ENCODE assay signal across 1 cellular context in the genomic region with DNA sequence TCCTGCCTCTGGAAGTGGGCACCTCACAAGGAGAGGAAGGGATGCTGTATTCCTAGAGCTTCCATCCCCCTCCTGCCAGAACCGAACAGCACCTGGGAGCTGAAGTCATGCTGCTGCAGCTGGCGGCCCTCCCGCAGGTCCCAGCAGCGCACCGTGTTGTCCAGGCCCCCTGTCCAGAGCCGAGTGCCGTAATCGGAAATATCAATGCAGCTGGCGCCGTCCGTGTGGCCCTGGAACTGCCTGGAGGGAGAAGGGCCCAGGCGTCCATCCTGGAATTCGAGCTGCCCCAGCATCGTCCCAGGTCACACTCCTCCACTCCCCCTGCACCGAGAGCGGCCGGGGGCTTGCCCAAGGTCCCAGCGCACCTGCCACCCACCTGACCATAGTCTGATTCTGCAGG.
TF ChIP-seq lines count a peak whose summit lies in the region.

No MANE protein-coding gene starts in this region.

TF ChIP-seq in GM23338, 12 proteins besides CTCF, POLR2A, EP300 and RAD21 (continued from another document):
- TF ChIP-seq STAT1 (IDR thresholded peaks at IDR 0.05; ENCODE audit: unreplicated experiment) (no peak), POLR2AphosphoS5 (IDR thresholded peaks at IDR 0.05; ENCODE audit: low read depth) (no peak), NANOG (IDR thresholded peaks at IDR 0.05; ENCODE audit: borderline replicate concordance) (no peak)
- TF ChIP-seq, protein P1, sequence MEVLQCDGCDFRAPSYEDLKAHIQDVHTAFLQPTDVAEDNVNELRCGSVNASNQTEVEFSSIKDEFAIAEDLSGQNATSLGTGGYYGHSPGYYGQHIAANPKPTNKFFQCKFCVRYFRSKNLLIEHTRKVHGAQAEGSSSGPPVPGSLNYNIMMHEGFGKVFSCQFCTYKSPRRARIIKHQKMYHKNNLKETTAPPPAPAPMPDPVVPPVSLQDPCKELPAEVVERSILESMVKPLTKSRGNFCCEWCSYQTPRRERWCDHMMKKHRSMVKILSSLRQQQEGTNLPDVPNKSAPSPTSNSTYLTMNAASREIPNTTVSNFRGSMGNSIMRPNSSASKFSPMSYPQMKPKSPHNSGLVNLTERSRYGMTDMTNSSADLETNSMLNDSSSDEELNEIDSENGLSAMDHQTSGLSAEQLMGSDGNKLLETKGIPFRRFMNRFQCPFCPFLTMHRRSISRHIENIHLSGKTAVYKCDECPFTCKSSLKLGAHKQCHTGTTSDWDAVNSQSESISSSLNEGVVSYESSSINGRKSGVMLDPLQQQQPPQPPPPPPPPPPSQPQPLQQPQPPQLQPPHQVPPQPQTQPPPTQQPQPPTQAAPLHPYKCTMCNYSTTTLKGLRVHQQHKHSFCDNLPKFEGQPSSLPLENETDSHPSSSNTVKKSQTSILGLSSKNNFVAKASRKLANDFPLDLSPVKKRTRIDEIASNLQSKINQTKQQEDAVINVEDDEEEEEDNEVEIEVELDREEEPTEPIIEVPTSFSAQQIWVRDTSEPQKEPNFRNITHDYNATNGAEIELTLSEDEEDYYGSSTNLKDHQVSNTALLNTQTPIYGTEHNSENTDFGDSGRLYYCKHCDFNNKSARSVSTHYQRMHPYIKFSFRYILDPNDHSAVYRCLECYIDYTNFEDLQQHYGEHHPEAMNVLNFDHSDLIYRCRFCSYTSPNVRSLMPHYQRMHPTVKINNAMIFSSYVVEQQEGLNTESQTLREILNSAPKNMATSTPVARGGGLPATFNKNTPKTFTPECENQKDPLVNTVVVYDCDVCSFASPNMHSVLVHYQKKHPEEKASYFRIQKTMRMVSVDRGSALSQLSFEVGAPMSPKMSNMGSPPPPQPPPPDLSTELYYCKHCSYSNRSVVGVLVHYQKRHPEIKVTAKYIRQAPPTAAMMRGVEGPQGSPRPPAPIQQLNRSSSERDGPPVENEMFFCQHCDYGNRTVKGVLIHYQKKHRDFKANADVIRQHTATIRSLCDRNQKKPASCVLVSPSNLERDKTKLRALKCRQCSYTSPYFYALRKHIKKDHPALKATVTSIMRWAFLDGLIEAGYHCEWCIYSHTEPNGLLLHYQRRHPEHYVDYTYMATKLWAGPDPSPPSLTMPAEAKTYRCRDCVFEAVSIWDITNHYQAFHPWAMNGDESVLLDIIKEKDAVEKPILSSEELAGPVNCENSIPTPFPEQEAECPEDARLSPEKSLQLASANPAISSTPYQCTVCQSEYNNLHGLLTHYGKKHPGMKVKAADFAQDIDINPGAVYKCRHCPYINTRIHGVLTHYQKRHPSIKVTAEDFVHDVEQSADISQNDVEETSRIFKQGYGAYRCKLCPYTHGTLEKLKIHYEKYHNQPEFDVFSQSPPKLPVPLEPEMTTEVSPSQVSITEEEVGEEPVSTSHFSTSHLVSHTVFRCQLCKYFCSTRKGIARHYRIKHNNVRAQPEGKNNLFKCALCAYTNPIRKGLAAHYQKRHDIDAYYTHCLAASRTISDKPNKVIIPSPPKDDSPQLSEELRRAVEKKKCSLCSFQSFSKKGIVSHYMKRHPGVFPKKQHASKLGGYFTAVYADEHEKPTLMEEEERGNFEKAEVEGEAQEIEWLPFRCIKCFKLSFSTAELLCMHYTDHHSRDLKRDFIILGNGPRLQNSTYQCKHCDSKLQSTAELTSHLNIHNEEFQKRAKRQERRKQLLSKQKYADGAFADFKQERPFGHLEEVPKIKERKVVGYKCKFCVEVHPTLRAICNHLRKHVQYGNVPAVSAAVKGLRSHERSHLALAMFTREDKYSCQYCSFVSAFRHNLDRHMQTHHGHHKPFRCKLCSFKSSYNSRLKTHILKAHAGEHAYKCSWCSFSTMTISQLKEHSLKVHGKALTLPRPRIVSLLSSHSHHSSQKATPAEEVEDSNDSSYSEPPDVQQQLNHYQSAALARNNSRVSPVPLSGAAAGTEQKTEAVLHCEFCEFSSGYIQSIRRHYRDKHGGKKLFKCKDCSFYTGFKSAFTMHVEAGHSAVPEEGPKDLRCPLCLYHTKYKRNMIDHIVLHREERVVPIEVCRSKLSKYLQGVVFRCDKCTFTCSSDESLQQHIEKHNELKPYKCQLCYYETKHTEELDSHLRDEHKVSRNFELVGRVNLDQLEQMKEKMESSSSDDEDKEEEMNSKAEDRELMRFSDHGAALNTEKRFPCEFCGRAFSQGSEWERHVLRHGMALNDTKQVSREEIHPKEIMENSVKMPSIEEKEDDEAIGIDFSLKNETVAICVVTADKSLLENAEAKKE (CRISPR knock-in tag; IDR thresholded peaks at IDR 0.05) = no peak
- TF ChIP-seq, protein P2, sequence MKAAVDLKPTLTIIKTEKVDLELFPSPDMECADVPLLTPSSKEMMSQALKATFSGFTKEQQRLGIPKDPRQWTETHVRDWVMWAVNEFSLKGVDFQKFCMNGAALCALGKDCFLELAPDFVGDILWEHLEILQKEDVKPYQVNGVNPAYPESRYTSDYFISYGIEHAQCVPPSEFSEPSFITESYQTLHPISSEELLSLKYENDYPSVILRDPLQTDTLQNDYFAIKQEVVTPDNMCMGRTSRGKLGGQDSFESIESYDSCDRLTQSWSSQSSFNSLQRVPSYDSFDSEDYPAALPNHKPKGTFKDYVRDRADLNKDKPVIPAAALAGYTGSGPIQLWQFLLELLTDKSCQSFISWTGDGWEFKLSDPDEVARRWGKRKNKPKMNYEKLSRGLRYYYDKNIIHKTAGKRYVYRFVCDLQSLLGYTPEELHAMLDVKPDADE (IDR thresholded peaks at IDR 0.05) = no peak
- TF ChIP-seq, protein P3, sequence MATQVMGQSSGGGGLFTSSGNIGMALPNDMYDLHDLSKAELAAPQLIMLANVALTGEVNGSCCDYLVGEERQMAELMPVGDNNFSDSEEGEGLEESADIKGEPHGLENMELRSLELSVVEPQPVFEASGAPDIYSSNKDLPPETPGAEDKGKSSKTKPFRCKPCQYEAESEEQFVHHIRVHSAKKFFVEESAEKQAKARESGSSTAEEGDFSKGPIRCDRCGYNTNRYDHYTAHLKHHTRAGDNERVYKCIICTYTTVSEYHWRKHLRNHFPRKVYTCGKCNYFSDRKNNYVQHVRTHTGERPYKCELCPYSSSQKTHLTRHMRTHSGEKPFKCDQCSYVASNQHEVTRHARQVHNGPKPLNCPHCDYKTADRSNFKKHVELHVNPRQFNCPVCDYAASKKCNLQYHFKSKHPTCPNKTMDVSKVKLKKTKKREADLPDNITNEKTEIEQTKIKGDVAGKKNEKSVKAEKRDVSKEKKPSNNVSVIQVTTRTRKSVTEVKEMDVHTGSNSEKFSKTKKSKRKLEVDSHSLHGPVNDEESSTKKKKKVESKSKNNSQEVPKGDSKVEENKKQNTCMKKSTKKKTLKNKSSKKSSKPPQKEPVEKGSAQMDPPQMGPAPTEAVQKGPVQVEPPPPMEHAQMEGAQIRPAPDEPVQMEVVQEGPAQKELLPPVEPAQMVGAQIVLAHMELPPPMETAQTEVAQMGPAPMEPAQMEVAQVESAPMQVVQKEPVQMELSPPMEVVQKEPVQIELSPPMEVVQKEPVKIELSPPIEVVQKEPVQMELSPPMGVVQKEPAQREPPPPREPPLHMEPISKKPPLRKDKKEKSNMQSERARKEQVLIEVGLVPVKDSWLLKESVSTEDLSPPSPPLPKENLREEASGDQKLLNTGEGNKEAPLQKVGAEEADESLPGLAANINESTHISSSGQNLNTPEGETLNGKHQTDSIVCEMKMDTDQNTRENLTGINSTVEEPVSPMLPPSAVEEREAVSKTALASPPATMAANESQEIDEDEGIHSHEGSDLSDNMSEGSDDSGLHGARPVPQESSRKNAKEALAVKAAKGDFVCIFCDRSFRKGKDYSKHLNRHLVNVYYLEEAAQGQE (IDR thresholded peaks at IDR 0.05; ENCODE audit: unreplicated experiment) = no peak
